ENCODE assay signal across 2 cellular contexts in the genomic region with DNA sequence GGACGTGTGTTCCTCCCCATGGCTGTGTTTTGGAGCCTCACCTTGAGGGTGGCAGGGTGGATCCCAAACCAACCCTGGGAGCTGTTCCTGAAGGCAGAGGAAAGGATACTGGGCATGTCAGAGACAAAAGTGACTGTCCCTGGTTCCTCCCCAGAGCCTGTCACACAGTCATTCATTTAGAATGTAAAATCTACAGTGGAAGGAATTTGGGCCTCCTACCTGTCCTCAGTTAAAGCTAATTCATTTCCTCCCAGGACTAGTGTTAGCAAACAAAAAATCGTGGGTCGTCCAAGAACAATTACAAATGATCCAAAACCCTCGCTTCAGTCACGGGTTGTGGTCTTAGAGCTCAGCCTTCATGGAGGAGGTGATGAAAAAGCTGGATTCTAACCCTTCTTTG.
TF ChIP-seq lines count a peak whose summit lies in the region.

No MANE protein-coding gene starts in this region.

TF ChIP-seq in HepG2, 621 proteins besides CTCF, POLR2A, EP300 and RAD21:
- TF ChIP-seq ZKSCAN8 (CRISPR knock-in tag; IDR thresholded peaks at IDR 0.05; ENCODE audit: borderline replicate concordance) (no peak), FOXA3 (CRISPR knock-in tag; IDR thresholded peaks at IDR 0.05) (no peak), ZBTB10 (CRISPR knock-in tag; IDR thresholded peaks at IDR 0.05; ENCODE audit: borderline replicate concordance) (no peak), RFX5 (IDR thresholded peaks at IDR 0.05; ENCODE audit: low read depth, low read length) (no peak), NFKBIZ (CRISPR knock-in tag; IDR thresholded peaks at IDR 0.05) (no peak), FOXP1 (IDR thresholded peaks at IDR 0.05) (no peak), FOXP1 (CRISPR knock-in tag; IDR thresholded peaks at IDR 0.05) (no peak), E2F2 (CRISPR knock-in tag; IDR thresholded peaks at IDR 0.05; ENCODE audit: borderline replicate concordance) (no peak), NCOA5 (CRISPR knock-in tag; IDR thresholded peaks at IDR 0.05) (no peak), FOXC1 (CRISPR knock-in tag; IDR thresholded peaks at IDR 0.05; ENCODE audit: borderline replicate concordance) (no peak), FOSL2 (CRISPR knock-in tag; IDR thresholded peaks at IDR 0.05) (no peak), GZF1 (CRISPR knock-in tag; IDR thresholded peaks at IDR 0.05) (no peak), BCL3 (CRISPR knock-in tag; IDR thresholded peaks at IDR 0.05) (no peak), MAFG (CRISPR knock-in tag; IDR thresholded peaks at IDR 0.05) (no peak), ZNF251 (CRISPR knock-in tag; IDR thresholded peaks at IDR 0.05) (no peak), ZNF383 (CRISPR knock-in tag; IDR thresholded peaks at IDR 0.05; ENCODE audit: borderline replicate concordance) (no peak), ZNF274 (CRISPR knock-in tag; IDR thresholded peaks at IDR 0.05) (no peak)
- TF ChIP-seq, protein P1, sequence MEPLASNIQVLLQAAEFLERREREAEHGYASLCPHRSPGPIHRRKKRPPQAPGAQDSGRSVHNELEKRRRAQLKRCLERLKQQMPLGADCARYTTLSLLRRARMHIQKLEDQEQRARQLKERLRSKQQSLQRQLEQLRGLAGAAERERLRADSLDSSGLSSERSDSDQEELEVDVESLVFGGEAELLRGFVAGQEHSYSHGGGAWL (CRISPR knock-in tag; IDR thresholded peaks at IDR 0.05) = no peak
TF ChIP-seq in HepG2: peak in this region for 0.

TF ChIP-seq in endothelial cell of umbilical vein, 7 proteins besides CTCF, POLR2A, EP300 and RAD21:
- no peak for TF ChIP-seq POLR2AphosphoS5 (IDR thresholded peaks at IDR 0.05; ENCODE audit: insufficient read depth, low read depth, low read length)
TF ChIP-seq in endothelial cell of umbilical vein: peak in this region for 0.
